20 cellular contexts compared by ENCODE assay signal in genomic region chr10:60722623-60723022, GRCh38.
"Had no signal": no experiment of that assay in that cellular context is flagged by ENCODE, and none has a peak within 500 bp of the region (broad histone marks: within the 10 kb centered on the region; RNA-seq: fewer than 3 reads in every experiment).

No MANE protein-coding gene starts in this region.

- H3K27ac Mint-ChIP-seq: endodermal cell; natural killer cell treated with Interleukin-12 subunit alpha and Interleukin-12 subunit beta and Interleukin-15 and Interleukin-18, amount 100 ng/mL, for 72 hours; neural progenitor cell had no signal

- H3K27ac ChIP-seq: coronary artery, gastroesophageal sphincter, neural progenitor cell, ovary, right atrium auricular region, sigmoid colon, skin epidermis, stomach, thoracic aorta, transverse colon had no signal

- ATAC-seq: gastroesophageal sphincter; left lobe of liver; natural killer cell treated with Interleukin-12 subunit alpha and Interleukin-12 subunit beta and Interleukin-15 and Interleukin-18, amount 100 ng/mL, for 72 hours had no signal

- H3K4me3 Mint-ChIP-seq: endodermal cell; natural killer cell treated with Interleukin-12 subunit alpha and Interleukin-12 subunit beta and Interleukin-15 and Interleukin-18, amount 100 ng/mL, for 72 hours; neural progenitor cell had no signal

- H2AFZ ChIP-seq: neural progenitor cell had no signal

- H3K27me3 ChIP-seq: gastroesophageal sphincter, neural progenitor cell, ovary, right atrium auricular region, sigmoid colon, stomach, transverse colon had no signal

- H3K4me2 ChIP-seq: neural progenitor cell had no signal

- FAIRE-seq: endothelial cell of umbilical vein had no signal

- H3K36me3 ChIP-seq: gastroesophageal sphincter, neural progenitor cell, ovary, right atrium auricular region, sigmoid colon, stomach, thoracic aorta, transverse colon had no signal

- H3K4me3 ChIP-seq: coronary artery, gastroesophageal sphincter, neural progenitor cell, ovary, right atrium auricular region, sigmoid colon, skin epidermis, stomach, thoracic aorta, transverse colon had no signal

- H3K9ac ChIP-seq: neural progenitor cell had no signal

- H3K4me1 ChIP-seq: gastroesophageal sphincter, neural progenitor cell, right atrium auricular region, sigmoid colon, stomach, transverse colon had no signal

- H3K9me3 Mint-ChIP-seq: natural killer cell treated with Interleukin-12 subunit alpha and Interleukin-12 subunit beta and Interleukin-15 and Interleukin-18, amount 100 ng/mL, for 72 hours had no signal

- DNase-seq: effector CD4-positive, alpha-beta T cell; endodermal cell; glutamatergic neuron; islet precursor cell; nucleus accumbens; ovary; sigmoid colon; stimulated activated naive CD4-positive, alpha-beta T cell; stomach; substantia nigra; transverse colon had no signal

- H3K9me3 ChIP-seq: gastroesophageal sphincter, ovary, right atrium auricular region, sigmoid colon, stomach, thoracic aorta, transverse colon had no signal

- H3K4me1 Mint-ChIP-seq: endodermal cell, neural progenitor cell had no signal

- H3K36me3 Mint-ChIP-seq: natural killer cell treated with Interleukin-12 subunit alpha and Interleukin-12 subunit beta and Interleukin-15 and Interleukin-18, amount 100 ng/mL, for 72 hours had no signal
